ENCODE assay signal across 13 cellular contexts in genomic region chr6:24933266-24933665, GRCh38. TPM values are rescaled to one million over a fixed set of nuclear protein-coding genes. Genes with fewer than 3 reads are reported as not detected.
A peak's percentile ranks its signal among the peaks of the same experiment; 100 is the strongest.
DNase-seq lines count a peak whose midpoint lies in the region; ATAC-seq and TF ChIP-seq lines count a peak whose summit lies in the region.
"Had no signal": no experiment of that assay in that cellular context is flagged by ENCODE, and none has a peak within 500 bp of the region (broad histone marks: within the 10 kb centered on the region; RNA-seq: fewer than 3 reads in every experiment).

No MANE protein-coding gene starts in this region.

- H3K27me3 Mint-ChIP-seq in CD8-positive, alpha-beta T cell (ENCODE audit: low read depth) = no peaks in the 10 kb centered on the region
- no peaks in the 10 kb centered on the region for H3K27me3 Mint-ChIP-seq in WTC11 (ENCODE audit: low read depth)

- peak overlapping the region; percentile 68 for H3K4me3 ChIP-seq in CD8-positive, alpha-beta T cell (ENCODE audit: low read depth, low read length)
- peak overlapping the region; percentile 8 to 23 for H3K4me3 ChIP-seq in muscle layer of duodenum (ENCODE audit: low read depth in 1 of 2, low read length in 2 of 2)

- CTCF ChIA-PET in CD8-positive, alpha-beta T cell (lab: Charles Lee) = interaction anchor here (0.7 to 10.6 kb wide), 40 partner anchors 8 to 214 kb away, joined by 3 to 320 read pairs (median 10); partner anchors contain the start of gene C6orf62
- CTCF ChIA-PET in WTC11 (lab: Charles Lee) = interaction anchor here (0.7 to 5.8 kb wide), 15 partner anchors 9 to 137 kb away, joined by 3 to 98 read pairs (median 5); no protein-coding TSS in a partner anchor

- peaks cover 21% of the 10 kb centered on the region for H3K36me3 ChIP-seq in CD8-positive, alpha-beta T cell (ENCODE audit: insufficient read depth, low read length)
- no peaks in the 10 kb centered on the region for H3K36me3 ChIP-seq in muscle layer of duodenum (ENCODE audit: control insufficient read depth in 1 of 2, insufficient read depth in 2 of 2, low read length in 2 of 2)
- H3K36me3 ChIP-seq: pancreas had no signal

- intact Hi-C loops in CD8-positive, alpha-beta T cell (cut with DNase I, micrococcal nuclease) = loop anchor here (2.0 to 10.0 kb wide), 4 partner anchors 22 to 208 kb away; no protein-coding TSS in a partner anchor

- H3K4me3 Mint-ChIP-seq in CD8-positive, alpha-beta T cell = peak overlapping the region; percentile 97
- H3K4me3 Mint-ChIP-seq in WTC11 = peak overlapping the region; percentile 32

- H3K27ac Mint-ChIP-seq in CD8-positive, alpha-beta T cell = peak overlapping the region; percentile 95
- H3K27ac Mint-ChIP-seq in WTC11 = no peak overlapping the region

- peaks cover 48% of the 10 kb centered on the region for H3K4me1 ChIP-seq in CD8-positive, alpha-beta T cell (ENCODE audit: insufficient read depth, low read length)
- H3K4me1 ChIP-seq in muscle layer of duodenum (ENCODE audit: control insufficient read depth in 1 of 2, insufficient read depth in 2 of 2, low read length in 2 of 2) = peaks cover 0 to 37% of the 10 kb centered on the region in 2 donors
- H3K4me1 ChIP-seq: pancreas had no signal

- H3K27ac ChIP-seq in CD8-positive, alpha-beta T cell (ENCODE audit: low read depth, low read length) = peak overlapping the region; percentile 80
- no peak overlapping the region for H3K27ac ChIP-seq in muscle layer of duodenum (ENCODE audit: low read length)
- H3K27ac ChIP-seq: C4-2B, pancreas had no signal

- TF ChIP-seq CTCF in CD8-positive, alpha-beta T cell (IDR thresholded peaks at IDR 0.05) = no peak
- TF ChIP-seq CTCF in WTC11 (IDR thresholded peaks at IDR 0.05) = no peak

- H3K27me3 ChIP-seq in CD8-positive, alpha-beta T cell (ENCODE audit: insufficient read depth, low read length) = no peaks in the 10 kb centered on the region
- no peaks in the 10 kb centered on the region for H3K27me3 ChIP-seq in muscle layer of duodenum (ENCODE audit: low read depth, low read length)
- H3K27me3 ChIP-seq: pancreas had no signal

- no peaks in the 10 kb centered on the region for H3K9me3 Mint-ChIP-seq in CD8-positive, alpha-beta T cell
- no peaks in the 10 kb centered on the region for H3K9me3 Mint-ChIP-seq in WTC11

- DNase-seq in CD8-positive, alpha-beta T cell = no peak
- DNase-seq in WTC11 (ENCODE audit: low spot score) (no peak), midbrain (lab: John Stamatoyannopoulos, UW) (no peak), SW480 (ENCODE audit: low spot score) (no peak), left lobe of liver (ENCODE audit: low spot score) (no peak)
- DNase-seq in activated CD4-positive, CD25-positive, alpha-beta regulatory T cell treated with anti-CD3 and anti-CD28 coated beads, Interleukin-2, amount 50 U/mL, for 72 hours = no peak
- DNase-seq: hypothalamus, KG1, NCI-H2081 treated with DMSO at 0.1 percent for 48 hours had no signal

- ATAC-seq in CD8-positive, alpha-beta T cell = no peak
- ATAC-seq in GM21619 (IDR thresholded peaks at IDR 0.05; ENCODE audit: unreplicated experiment) = peak; percentile 1
- no peak for ATAC-seq in WTC11
- ATAC-seq in left lobe of liver = no peak

- H3K36me3 Mint-ChIP-seq in CD8-positive, alpha-beta T cell = peaks cover 76% of the 10 kb centered on the region
- no peaks in the 10 kb centered on the region for H3K36me3 Mint-ChIP-seq in WTC11

- POLR2A ChIA-PET in CD8-positive, alpha-beta T cell (lab: Charles Lee) = interaction anchor here (1.0 to 15.5 kb wide), 27 partner anchors 9 to 1264 kb away, joined by 3 to 404 read pairs (median 5); a partner anchor contains a TSS
- POLR2A ChIA-PET in WTC11 (lab: Charles Lee) = no interaction called here

- no peaks in the 10 kb centered on the region for H3K9me3 ChIP-seq in CD8-positive, alpha-beta T cell (ENCODE audit: low read length)
- H3K9me3 ChIP-seq in muscle layer of duodenum (ENCODE audit: control insufficient read depth in 1 of 2, low read length in 2 of 2) = no peaks in the 10 kb centered on the region
- H3K9me3 ChIP-seq: pancreas had no signal

- peaks cover 64% of the 10 kb centered on the region for H3K4me1 Mint-ChIP-seq in CD8-positive, alpha-beta T cell (ENCODE audit: low read depth)
- H3K4me1 Mint-ChIP-seq in WTC11 = peaks cover 66% of the 10 kb centered on the region

TF ChIP-seq in WTC11, 78 proteins besides CTCF, POLR2A, EP300 and RAD21 (continues in another document):
- TF ChIP-seq MLX (CRISPR knock-in tag; IDR thresholded peaks at IDR 0.05) = no peak
- TF ChIP-seq NFE2L1 (CRISPR knock-in tag; IDR thresholded peaks at IDR 0.05) = no peak
- no peak for TF ChIP-seq ZNF425 (CRISPR knock-in tag; conservative IDR thresholded peaks at IDR 0.05)
- no peak for TF ChIP-seq MYBL2 (CRISPR knock-in tag; IDR thresholded peaks at IDR 0.05)
- TF ChIP-seq CDX4 (CRISPR knock-in tag; IDR thresholded peaks at IDR 0.05; ENCODE audit: borderline replicate concordance) = no peak
- no peak for TF ChIP-seq EMX1 (CRISPR knock-in tag; IDR thresholded peaks at IDR 0.05)
- TF ChIP-seq E2F5 (CRISPR knock-in tag; IDR thresholded peaks at IDR 0.05) = no peak
- no peak for TF ChIP-seq ZSCAN18 (CRISPR knock-in tag; IDR thresholded peaks at IDR 0.05)
- TF ChIP-seq TEAD4 (CRISPR knock-in tag; IDR thresholded peaks at IDR 0.05) = no peak
- TF ChIP-seq SMAD3 (CRISPR knock-in tag; IDR thresholded peaks at IDR 0.05; ENCODE audit: borderline replicate concordance) = no peak
- no peak for TF ChIP-seq NR2C2 (CRISPR knock-in tag; IDR thresholded peaks at IDR 0.05)
- TF ChIP-seq TP53 (CRISPR knock-in tag; IDR thresholded peaks at IDR 0.05) = no peak
- no peak for TF ChIP-seq ATF6 (CRISPR knock-in tag; IDR thresholded peaks at IDR 0.05)
- no peak for TF ChIP-seq JUN (CRISPR knock-in tag; IDR thresholded peaks at IDR 0.05)

RNA-seq across cellular contexts. Expression of gene RIPOR2, which starts 2.5 kb away (rescaled TPM):
- 10 to 100 TPM; 92.5 to 93.2 TPM for total RNA-seq in CD8-positive, alpha-beta T cell
- total RNA-seq in WTC11 (2021) = 11.3 to 13.5 TPM (median 11.9 TPM) in 3 replicates
- total RNA-seq in left lobe of liver = 3.0 TPM
